In the genomic region with DNA sequence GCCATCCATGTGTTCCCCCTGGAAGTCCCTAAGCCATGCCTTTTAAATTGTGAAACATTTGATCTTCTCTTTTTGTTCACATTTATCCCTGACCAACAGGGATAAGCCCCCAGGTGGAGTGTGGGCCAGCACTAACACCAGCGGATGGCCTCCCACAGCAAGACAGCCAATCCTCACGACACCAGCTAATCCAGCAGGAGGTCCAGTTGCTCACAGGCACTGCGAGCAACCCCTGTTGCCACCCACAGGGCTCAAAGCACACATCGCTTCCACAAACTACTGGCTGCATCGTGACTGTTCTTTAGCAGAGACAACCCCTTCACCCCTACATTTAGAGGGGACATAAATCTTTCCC, we compare ENCODE assay signal across 12 cellular contexts. TPM values are rescaled to one million over a fixed set of nuclear protein-coding genes. Genes with fewer than 3 reads are reported as not detected.
A peak's percentile ranks its signal among the peaks of the same experiment; 100 is the strongest.
DNase-seq lines count a peak whose midpoint lies in the region; ATAC-seq and TF ChIP-seq lines count a peak whose summit lies in the region.
"Had no signal": no experiment of that assay in that cellular context is flagged by ENCODE, and none has a peak within 500 bp of the region (broad histone marks: within the 10 kb centered on the region; RNA-seq: fewer than 3 reads in every experiment).

No MANE protein-coding gene starts in this region.

- no peak for TF ChIP-seq CTCF in PC-3 (conservative IDR thresholded peaks at IDR 0.05; ENCODE audit: low read depth, low read length)

- H3K4me3 Mint-ChIP-seq in activated CD4-positive, alpha-beta T cell treated with anti-CD3 and anti-CD28 coated beads for 36 hours: peak overlapping the region; percentile 87
- H3K4me3 Mint-ChIP-seq in dendritic cell treated with granulocyte-macrophage colony-stimulating factor and Interleukin-4, amounts not matched to agents 40 ng/mL and 50 ng/mL, for 4 days: no peak overlapping the region

- ATAC-seq in activated CD4-positive, alpha-beta T cell treated with anti-CD3 and anti-CD28 coated beads for 36 hours: peak; percentile 18
- ATAC-seq in PC-3: no peak
- no peak for ATAC-seq in HG03280 (IDR thresholded peaks at IDR 0.05; ENCODE audit: unreplicated experiment)
- ATAC-seq in GM18505 (IDR thresholded peaks at IDR 0.05; ENCODE audit: unreplicated experiment): no peak
- ATAC-seq: A549 had no signal

- peaks cover 19% of the 10 kb centered on the region; the same call in 1 of the 2 replicates for H3K36me3 ChIP-seq in PC-3 (ENCODE audit: low read depth, low read length)

- no peak overlapping the region for H2AFZ ChIP-seq in PC-3 (ENCODE audit: low read length)

- H3K4me1 ChIP-seq in PC-3 (ENCODE audit: insufficient read depth, low read length): peaks cover 23% of the 10 kb centered on the region

- no peaks in the 10 kb centered on the region for H3K9me3 Mint-ChIP-seq in activated CD4-positive, alpha-beta T cell treated with anti-CD3 and anti-CD28 coated beads for 36 hours (ENCODE audit: low read depth)
- no peaks in the 10 kb centered on the region for H3K9me3 Mint-ChIP-seq in dendritic cell treated with granulocyte-macrophage colony-stimulating factor and Interleukin-4, amounts not matched to agents 40 ng/mL and 50 ng/mL, for 4 days

- peaks cover 47% of the 10 kb centered on the region for H3K36me3 Mint-ChIP-seq in activated CD4-positive, alpha-beta T cell treated with anti-CD3 and anti-CD28 coated beads for 36 hours (ENCODE audit: low read depth)
- H3K36me3 Mint-ChIP-seq in dendritic cell treated with granulocyte-macrophage colony-stimulating factor and Interleukin-4, amounts not matched to agents 40 ng/mL and 50 ng/mL, for 4 days (ENCODE audit: low read depth): peaks cover 77% of the 10 kb centered on the region

- intact Hi-C loops in activated CD4-positive, alpha-beta T cell treated with anti-CD3 and anti-CD28 coated beads for 36 hours (cut with DNase I, micrococcal nuclease): loop anchor here (1.0 to 10.0 kb wide), 13 partner anchors 52 to 1207 kb away; a partner anchor contains a TSS
- intact Hi-C loops in PC-3 (cut with micrococcal nuclease): loop anchor here (2.0 to 10.0 kb wide), 2 partner anchors 51 to 375 kb away; a partner anchor contains a TSS
- intact Hi-C loops in dendritic cell treated with granulocyte-macrophage colony-stimulating factor and Interleukin-4, amounts not matched to agents 40 ng/mL and 50 ng/mL, for 4 days (cut with micrococcal nuclease): loop anchor here (5.0 to 10.0 kb wide), 3 partner anchors 87 to 443 kb away; a partner anchor contains a TSS

- POLR2A ChIA-PET in activated CD4-positive, alpha-beta T cell treated with anti-CD3 and anti-CD28 coated beads for 36 hours (lab: Charles Lee): interaction anchor here (0.6 to 1.3 kb wide), 14 partner anchors 8 to 454 kb away, joined by 3 to 10 read pairs (median 3); a partner anchor contains a TSS
- POLR2A ChIA-PET in PC-3 (lab: Charles Lee; ENCODE audit: unreplicated experiment): no interaction called here

- H3K9me2 ChIP-seq in PC-3 (replicated peaks; ENCODE audit: low read length): no peaks in the 10 kb centered on the region

- H3K9ac ChIP-seq in PC-3 (ENCODE audit: low read length): no peak overlapping the region

- H3K27me3 Mint-ChIP-seq in activated CD4-positive, alpha-beta T cell treated with anti-CD3 and anti-CD28 coated beads for 36 hours: no peaks in the 10 kb centered on the region
- H3K27me3 Mint-ChIP-seq in dendritic cell treated with granulocyte-macrophage colony-stimulating factor and Interleukin-4, amounts not matched to agents 40 ng/mL and 50 ng/mL, for 4 days: no peaks in the 10 kb centered on the region

- no TSS peak for BruUV-seq in PC-3 (replicated peaks; lab: Mats Ljungman, UMichigan)

- H3K27ac ChIP-seq in PC-3 (ENCODE audit: low read length) (no peak overlapping the region), skin epidermis (peak overlapping the region in 12 of 21 experiments; percentile 7 to 99 (median 95))
- H3K27ac ChIP-seq: A549 had no signal

- no peaks in the 10 kb centered on the region for H3K9me3 ChIP-seq in PC-3 (ENCODE audit: low read length)
- H3K9me3 ChIP-seq: A549 had no signal

- H3K4me3 ChIP-seq in PC-3 (ENCODE audit: low read length): peak overlapping the region; percentile 86; the same call in 1 of the 2 replicates
- peak overlapping the region in 1 of 7 experiments; percentile 7 for H3K4me3 ChIP-seq in skin epidermis
- H3K4me3 ChIP-seq: A549 had no signal

- peaks cover 36% of the 10 kb centered on the region for H3K79me2 ChIP-seq in PC-3 (ENCODE audit: low read length)

- H3K4me2 ChIP-seq in PC-3 (ENCODE audit: low read length): peak overlapping the region; percentile 88

- no peaks in the 10 kb centered on the region for H3K27me3 ChIP-seq in PC-3 (ENCODE audit: low read length)

- CTCF ChIA-PET in activated CD4-positive, alpha-beta T cell treated with anti-CD3 and anti-CD28 coated beads for 36 hours (lab: Charles Lee): interaction anchor here (0.6 to 2.6 kb wide), 10 partner anchors 15 to 443 kb away, joined by 3 to 30 read pairs (median 4); a partner anchor contains a TSS
- CTCF ChIA-PET in PC-3 (lab: Charles Lee): no interaction called here

- H3K27ac Mint-ChIP-seq in activated CD4-positive, alpha-beta T cell treated with anti-CD3 and anti-CD28 coated beads for 36 hours: peak overlapping the region; percentile 100
- peak overlapping the region; percentile 96 for H3K27ac Mint-ChIP-seq in dendritic cell treated with granulocyte-macrophage colony-stimulating factor and Interleukin-4, amounts not matched to agents 40 ng/mL and 50 ng/mL, for 4 days

- H4K20me1 ChIP-seq in PC-3 (ENCODE audit: low read length): no peaks in the 10 kb centered on the region

- no peak for TF ChIP-seq POLR2A in GM18505 (IDR thresholded peaks at IDR 0.05; ENCODE audit: borderline replicate concordance, extremely low read depth, insufficient read depth, insufficient read length)

- H3K4me1 Mint-ChIP-seq in activated CD4-positive, alpha-beta T cell treated with anti-CD3 and anti-CD28 coated beads for 36 hours: peaks cover 42% of the 10 kb centered on the region
- H3K4me1 Mint-ChIP-seq in dendritic cell treated with granulocyte-macrophage colony-stimulating factor and Interleukin-4, amounts not matched to agents 40 ng/mL and 50 ng/mL, for 4 days (ENCODE audit: low read depth): peaks cover 40% of the 10 kb centered on the region

- no peak for DNase-seq in activated CD4-positive, alpha-beta T cell treated with anti-CD3 and anti-CD28 coated beads for 36 hours
- no peak for DNase-seq in activated CD4-positive, alpha-beta T cell treated with anti-CD3 and anti-CD28 coated beads, Interleukin-2, amount 50 U/mL, for 1 hour
- DNase-seq in PC-3 (no peak), GM19238 (ENCODE audit: insufficient read length, low spot score) (no peak)
- DNase-seq: cortex of kidney, NCI-H1436, NCI-H748 treated with DMSO at 0.1 percent for 48 hours had no signal

- no peaks in the 10 kb centered on the region for H3F3A ChIP-seq in PC-3 (ENCODE audit: low read length, unreplicated experiment)

RNA-seq across cellular contexts. Expression of a gene that starts 2.0 kb away (rescaled TPM):
- 10 to 100 TPM; 95.0 to 96.2 TPM for total RNA-seq in activated CD4-positive, alpha-beta T cell treated with anti-CD3 and anti-CD28 coated beads for 36 hours
- total RNA-seq in PC-3 (2014; rRNA removed): 43.6 and 55.1 TPM in 2 replicates

RNA-seq across cellular contexts. Expression of a gene that starts 2.6 kb away (rescaled TPM):
- 10 to 100 TPM; 19.3 to 24.6 TPM for total RNA-seq in activated CD4-positive, alpha-beta T cell treated with anti-CD3 and anti-CD28 coated beads for 36 hours
- 7.4 TPM in 2 replicates for total RNA-seq in PC-3 (2014; rRNA removed)

RNA-seq across cellular contexts. Expression of a gene that starts 30.7 kb away (rescaled TPM):
- 1 to 10 TPM; 1.6 to 2.0 TPM for total RNA-seq in activated CD4-positive, alpha-beta T cell treated with anti-CD3 and anti-CD28 coated beads for 36 hours
- 8.0 and 10.3 TPM in 2 replicates for total RNA-seq in PC-3 (2014; rRNA removed)

RNA-seq across cellular contexts. Expression of a gene that starts 51.4 kb away (rescaled TPM):
- 10 to 100 TPM; 21.5 to 23.7 TPM for total RNA-seq in activated CD4-positive, alpha-beta T cell treated with anti-CD3 and anti-CD28 coated beads for 36 hours
- total RNA-seq in PC-3 (2014; rRNA removed): 13.6 and 22.7 TPM in 2 replicates
